Comparison of ENCODE assay signal across 2 cellular contexts in genomic region chr5:56514246-56514645, GRCh38.
A peak's percentile ranks its signal among the peaks of the same experiment; 100 is the strongest.
TF ChIP-seq lines count a peak whose summit lies in the region.

No MANE protein-coding gene starts in this region.

TF ChIP-seq in HepG2, 621 proteins besides CTCF, POLR2A, EP300 and RAD21:
- no peak for TF ChIP-seq JARID2 (CRISPR knock-in tag; IDR thresholded peaks at IDR 0.05; ENCODE audit: insufficient replicate concordance)
- TF ChIP-seq ZNF512 (CRISPR knock-in tag; IDR thresholded peaks at IDR 0.05), result no peak
- peak; percentile 43; the same call in 1 of the 2 replicates for TF ChIP-seq SIX1 (CRISPR knock-in tag; IDR thresholded peaks at IDR 0.05; ENCODE audit: borderline replicate concordance)
- no peak for TF ChIP-seq ZNF720 (CRISPR knock-in tag; IDR thresholded peaks at IDR 0.05)
- TF ChIP-seq REL (CRISPR knock-in tag; conservative IDR thresholded peaks at IDR 0.05), result no peak
- TF ChIP-seq TFDP2 (CRISPR knock-in tag; IDR thresholded peaks at IDR 0.05), result no peak
- TF ChIP-seq KDM1A (CRISPR knock-in tag; IDR thresholded peaks at IDR 0.05), result no peak
- TF ChIP-seq PBX2 (CRISPR knock-in tag; IDR thresholded peaks at IDR 0.05), result no peak
- TF ChIP-seq SIX4 (CRISPR knock-in tag; IDR thresholded peaks at IDR 0.05), result 0 out of 2 replicates have a peak, but pooled peaks have one; percentile 59
- no peak for TF ChIP-seq ZBTB8A (CRISPR knock-in tag; IDR thresholded peaks at IDR 0.05; ENCODE audit: borderline replicate concordance, low read depth)
- TF ChIP-seq ZNF609 (CRISPR knock-in tag; IDR thresholded peaks at IDR 0.05; ENCODE audit: borderline replicate concordance), result no peak
- TF ChIP-seq NFATC3 (CRISPR knock-in tag; IDR thresholded peaks at IDR 0.05), result no peak
- TF ChIP-seq CHCHD3 (CRISPR knock-in tag; IDR thresholded peaks at IDR 0.05), result no peak

TF ChIP-seq in K562, 482 proteins besides CTCF, POLR2A, EP300 and RAD21:
- TF ChIP-seq MLX (CRISPR knock-in tag; conservative IDR thresholded peaks at IDR 0.05) (no peak), EGR1 (conservative IDR thresholded peaks at IDR 0.05) (no peak), ZNF146 (CRISPR knock-in tag; IDR thresholded peaks at IDR 0.05; ENCODE audit: unreplicated experiment) (no peak), NFATC3 (IDR thresholded peaks at IDR 0.05) (no peak), MEIS2 (IDR thresholded peaks at IDR 0.05; ENCODE audit: partially characterized antibody) (peak; percentile 34), PBX2 (CRISPR knock-in tag; IDR thresholded peaks at IDR 0.05; ENCODE audit: low read depth) (no peak), PBX2 (tag; conservative IDR thresholded peaks at IDR 0.05; ENCODE audit: low read depth) (no peak), ZHX1 (conservative IDR thresholded peaks at IDR 0.05; ENCODE audit: low read length) (no peak), TSHZ1 (CRISPR knock-in tag; IDR thresholded peaks at IDR 0.05) (no peak)
